In the genomic region with DNA sequence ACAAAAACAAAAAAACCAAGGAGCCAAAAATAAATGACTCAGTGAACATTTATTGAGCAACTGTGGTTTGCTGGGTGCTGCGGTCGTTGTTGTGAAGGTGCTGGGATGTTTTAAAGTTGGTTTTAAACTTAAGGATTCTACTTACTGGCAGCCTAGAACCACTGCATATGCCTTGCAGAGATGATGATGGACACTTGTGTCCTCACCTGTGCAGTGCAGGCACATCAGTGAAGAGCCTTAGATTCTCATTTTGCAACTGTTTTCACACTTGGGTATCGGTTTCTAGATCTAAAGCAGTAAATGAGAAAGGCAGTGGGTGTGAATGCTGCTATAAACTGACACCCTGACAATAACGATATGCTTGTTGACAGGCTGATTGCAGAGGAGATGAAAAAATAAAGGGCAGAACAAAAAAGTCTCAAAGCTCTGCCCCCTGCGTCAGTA, we compare ENCODE assay signal across 11 cellular contexts.
DNase-seq lines count a peak whose midpoint lies in the region; ATAC-seq and TF ChIP-seq lines count a peak whose summit lies in the region.
"Had no signal": no experiment of that assay in that cellular context is flagged by ENCODE, and none has a peak within 500 bp of the region (broad histone marks: within the 10 kb centered on the region; RNA-seq: fewer than 3 reads in every experiment).

No MANE protein-coding gene starts in this region.

- H3K79me2 ChIP-seq in neural progenitor cell (ENCODE audit: low read depth): peaks cover 13% of the 10 kb centered on the region

- no peaks in the 10 kb centered on the region for H3K27me3 ChIP-seq in effector memory CD4-positive, alpha-beta T cell (replicated peaks; ENCODE audit: control insufficient read depth, insufficient read depth, low read length, poor library complexity, severe bottlenecking)
- H3K27me3 ChIP-seq in MG63 (no peaks in the 10 kb centered on the region), neural progenitor cell (no peaks in the 10 kb centered on the region)
- H3K27me3 ChIP-seq: body of pancreas, stomach had no signal

- no peaks in the 10 kb centered on the region for H3K9me3 ChIP-seq in effector memory CD4-positive, alpha-beta T cell (ENCODE audit: control insufficient read depth, low read length)
- H3K9me3 ChIP-seq in MG63: no peaks in the 10 kb centered on the region
- no peaks in the 10 kb centered on the region for H3K9me3 ChIP-seq in neural progenitor cell (ENCODE audit: low read depth)
- H3K9me3 ChIP-seq: body of pancreas, stomach had no signal

- H3K27me3 Mint-ChIP-seq in neural progenitor cell (ENCODE audit: insufficient read depth, low read depth): no peaks in the 10 kb centered on the region

- H3K36me3 Mint-ChIP-seq in neural progenitor cell: no peaks in the 10 kb centered on the region

- no peaks in the 10 kb centered on the region for H3K9me3 Mint-ChIP-seq in neural progenitor cell

- H3K27ac Mint-ChIP-seq in neural progenitor cell: no peak overlapping the region

- H3K27ac ChIP-seq in effector memory CD4-positive, alpha-beta T cell (ENCODE audit: insufficient read depth, low read length, poor library complexity, severe bottlenecking): peak overlapping the region; percentile 53
- H3K27ac ChIP-seq in neural progenitor cell: no peak overlapping the region

- H3F3A ChIP-seq in neural progenitor cell (ENCODE audit: low read depth): no peaks in the 10 kb centered on the region

- H3K4me1 ChIP-seq in effector memory CD4-positive, alpha-beta T cell (ENCODE audit: control insufficient read depth, insufficient read depth, low read length, poor library complexity, severe bottlenecking): peaks cover 39% of the 10 kb centered on the region
- H3K4me1 ChIP-seq in neural progenitor cell: no peaks in the 10 kb centered on the region

- H3K4me1 Mint-ChIP-seq in neural progenitor cell: peaks cover 4% of the 10 kb centered on the region

- H4K20me1 ChIP-seq in neural progenitor cell (ENCODE audit: low read depth): no peaks in the 10 kb centered on the region

- peak overlapping the region; percentile 3 for H3K4me3 ChIP-seq in effector memory CD4-positive, alpha-beta T cell (ENCODE audit: insufficient read depth, low read depth, low read length, poor library complexity, severe bottlenecking)
- no peak overlapping the region for H3K4me3 ChIP-seq in MG63
- H3K4me3 ChIP-seq in neural progenitor cell: no peak overlapping the region
- H3K4me3 ChIP-seq: body of pancreas, stomach had no signal

- ATAC-seq in GM18499 (IDR thresholded peaks at IDR 0.05; ENCODE audit: insufficient read depth, unreplicated experiment) (peak; percentile 55), HG03196 (IDR thresholded peaks at IDR 0.05; ENCODE audit: unreplicated experiment) (peak; percentile 58), HG03135 (IDR thresholded peaks at IDR 0.05; ENCODE audit: unreplicated experiment) (no peak)
- ATAC-seq: body of pancreas had no signal

- no peak overlapping the region for H2AFZ ChIP-seq in neural progenitor cell (replicated peaks)

- no peak overlapping the region for H3K9ac ChIP-seq in neural progenitor cell

- no peaks in the 10 kb centered on the region for H3K36me3 ChIP-seq in effector memory CD4-positive, alpha-beta T cell (ENCODE audit: control insufficient read depth, insufficient read depth, low read length)
- no peaks in the 10 kb centered on the region for H3K36me3 ChIP-seq in MG63
- H3K36me3 ChIP-seq in neural progenitor cell: no peaks in the 10 kb centered on the region
- H3K36me3 ChIP-seq: stomach had no signal

- H3K4me2 ChIP-seq in neural progenitor cell: no peak overlapping the region

- TF ChIP-seq CTCF in GM20000 (IDR thresholded peaks at IDR 0.05; ENCODE audit: extremely low read depth, missing control alignments) (no peak), neural progenitor cell (IDR thresholded peaks at IDR 0.05) (no peak)

- no peak overlapping the region for H3K4me3 Mint-ChIP-seq in neural progenitor cell

- DNase-seq in GM20000 (ENCODE audit: low spot score) (peak; percentile 62), MG63 (no peak), neural progenitor cell (ENCODE audit: low spot score) (no peak), iPS-NIHi7 (ENCODE audit: extremely low spot score) (no peak)
- DNase-seq in effector memory CD4-positive, alpha-beta T cell: peak in 2 of 3 donors; percentile 24
- DNase-seq: body of pancreas, hippocampal formation, stomach had no signal

Comparison
In these comparisons a context has a peak if more than half of its experiments do, and no peak if none do; other contexts are left out.
1. DNase-seq: peak in GM20000 (single experiment) and effector memory CD4-positive, alpha-beta T cell (2 of 3); none in MG63 (single experiment), neural progenitor cell (single experiment) and iPS-NIHi7 (single experiment).